23 cellular contexts compared by ENCODE assay signal in genomic region chr6:16774437-16774836, GRCh38.
"Had no signal": no experiment of that assay in that cellular context is flagged by ENCODE, and none has a peak within 500 bp of the region (broad histone marks: within the 10 kb centered on the region; RNA-seq: fewer than 3 reads in every experiment).

No MANE protein-coding gene starts in this region.

- ATAC-seq: mucosa of descending colon; naive thymus-derived CD4-positive, alpha-beta T cell; natural killer cell treated with Interleukin-12 subunit alpha and Interleukin-12 subunit beta and Interleukin-15 and Interleukin-18, amount 100 ng/mL, for 72 hours; right lobe of liver; stimulated activated naive B cell treated with anti-CD40 and anti-IgM and Interleukin-4, amounts not matched to agents 10 μg/mL and 1 μg/mL and 100 μg/mL, for 72 hours; stimulated activated naive CD8-positive, alpha-beta T cell treated with anti-CD3 and anti-CD28 coated beads, Interleukin-15, Interleukin-2, amounts not matched to agents 100 U/mL and 50 U/mL, for 24 hours had no signal

- H3K36me3 ChIP-seq: left ventricle myocardium inferior, ovary, right atrium auricular region, right lobe of liver, stomach, thyroid gland, transverse colon, upper lobe of left lung, vagina had no signal

- H3K4me1 ChIP-seq: testis had no signal

- H3K27ac ChIP-seq: left ventricle myocardium inferior, ovary, right atrium auricular region, right lobe of liver, skin epidermis, stomach, testis, thyroid gland, transverse colon, upper lobe of left lung, vagina had no signal

- H3K4me3 ChIP-seq: left ventricle myocardium inferior, lung, mucosa of descending colon, ovary, right atrium auricular region, right lobe of liver, skin epidermis, stomach, testis, thyroid gland, transverse colon, upper lobe of left lung, vagina had no signal

- H3K27me3 ChIP-seq: ovary, right atrium auricular region, right lobe of liver, stomach, testis, thyroid gland, transverse colon, upper lobe of left lung, vagina had no signal

- DNase-seq: islet precursor cell; left ventricle myocardium inferior; midbrain; mucosa of descending colon; naive thymus-derived CD4-positive, alpha-beta T cell; ovary; right lobe of liver; stimulated activated CD4-positive, alpha-beta T cell treated with anti-CD3 and anti-CD28 coated beads, Interleukin-12 subunit alpha, Interleukin-12 subunit beta, amount 100 ng/mL, for 4 hours; stimulated activated CD4-positive, alpha-beta T cell treated with anti-CD3 and anti-CD28 coated beads, Interleukin-15, amount 100 ng/mL, for 24 hours; stimulated activated CD4-positive, alpha-beta T cell treated with anti-CD3 and anti-CD28 coated beads, Interleukin-2, amount 100 ng/mL, for 24 hours; stimulated activated CD4-positive, alpha-beta T cell treated with anti-CD3 and anti-CD28 coated beads, Interleukin-4, amount 100 ng/mL, for 1 hour; stimulated activated naive B cell treated with anti-CD40 and anti-IgM and Interleukin-4, amounts not matched to agents 10 μg/mL and 1 μg/mL and 100 μg/mL, for 72 hours; stimulated activated naive CD8-positive, alpha-beta T cell treated with anti-CD3 and anti-CD28 coated beads, Interleukin-15, Interleukin-2, amounts not matched to agents 100 U/mL and 50 U/mL, for 24 hours; stomach; testis; thyroid gland; transverse colon; upper lobe of left lung had no signal

- H3K9me3 ChIP-seq: left ventricle myocardium inferior, mucosa of descending colon, ovary, right atrium auricular region, right lobe of liver, stomach, testis, thyroid gland, transverse colon, upper lobe of left lung, vagina had no signal
